ENCODE assay signal across 9 cellular contexts in genomic region chr6:116393430-116393829, GRCh38. TPM values are rescaled to one million over a fixed set of nuclear protein-coding genes. Genes with fewer than 3 reads are reported as not detected.
DNase-seq lines count a peak whose midpoint lies in the region; ATAC-seq and TF ChIP-seq lines count a peak whose summit lies in the region.
"Had no signal": no experiment of that assay in that cellular context is flagged by ENCODE, and none has a peak within 500 bp of the region (broad histone marks: within the 10 kb centered on the region; RNA-seq: fewer than 3 reads in every experiment).

No MANE protein-coding gene starts in this region.

- H3K27me3 ChIP-seq in HL-60 (ENCODE audit: insufficient read depth, poor library complexity, severe bottlenecking) (no peaks in the 10 kb centered on the region), spleen (replicated peaks in 1 of 7) (no peaks in the 10 kb centered on the region)
- H3K27me3 ChIP-seq: breast epithelium had no signal

- peaks cover 47 to 98% (median 76%) of the 10 kb centered on the region in 6 donors for H3K4me1 ChIP-seq in spleen
- H3K4me1 ChIP-seq: breast epithelium had no signal

- 11 to 32% (median 25%) methylated on average over 1 of the region's 1 CpG for WGBS in spleen, 5 donors

- H3K4me1 Mint-ChIP-seq in dendritic cell treated with granulocyte-macrophage colony-stimulating factor and Interleukin-4, amounts not matched to agents 40 ng/mL and 50 ng/mL, for 4 days (ENCODE audit: low read depth) = peaks cover 57% of the 10 kb centered on the region

- H3K4me3 Mint-ChIP-seq in dendritic cell treated with granulocyte-macrophage colony-stimulating factor and Interleukin-4, amounts not matched to agents 40 ng/mL and 50 ng/mL, for 4 days = no peak overlapping the region
- H3K4me3 Mint-ChIP-seq: activated CD4-positive, alpha-beta T cell treated with anti-CD3 and anti-CD28 coated beads, Interleukin-2, amount 10 ng/mL, durations not matched to agents 7 days and 5 days had no signal

- H3K9me3 ChIP-seq in spleen = no peaks in the 10 kb centered on the region
- H3K9me3 ChIP-seq: breast epithelium had no signal

- intact Hi-C loops in dendritic cell treated with granulocyte-macrophage colony-stimulating factor and Interleukin-4, amounts not matched to agents 40 ng/mL and 50 ng/mL, for 4 days (cut with micrococcal nuclease) = no loop called here
- intact Hi-C loops in spleen (cut with DNase I; ENCODE audit: low total_unique reads) = no loop called here

- ATAC-seq in GM18907 (IDR thresholded peaks at IDR 0.05; ENCODE audit: unreplicated experiment) = peak; percentile 35

- H3K27me3 Mint-ChIP-seq in dendritic cell treated with granulocyte-macrophage colony-stimulating factor and Interleukin-4, amounts not matched to agents 40 ng/mL and 50 ng/mL, for 4 days = no peaks in the 10 kb centered on the region
- H3K27me3 Mint-ChIP-seq: activated CD4-positive, alpha-beta T cell treated with anti-CD3 and anti-CD28 coated beads, Interleukin-2, amount 10 ng/mL, durations not matched to agents 7 days and 5 days had no signal

- no peaks in the 10 kb centered on the region for H3K36me3 ChIP-seq in spleen
- H3K36me3 ChIP-seq: breast epithelium had no signal

- H3K9me3 Mint-ChIP-seq in dendritic cell treated with granulocyte-macrophage colony-stimulating factor and Interleukin-4, amounts not matched to agents 40 ng/mL and 50 ng/mL, for 4 days = no peaks in the 10 kb centered on the region
- H3K9me3 Mint-ChIP-seq: activated CD4-positive, alpha-beta T cell treated with anti-CD3 and anti-CD28 coated beads, Interleukin-2, amount 10 ng/mL, durations not matched to agents 7 days and 5 days had no signal

- TF ChIP-seq CTCF in HL-60 (IDR thresholded peaks at IDR 0.05; ENCODE audit: insufficient read depth, low read length) (no peak), spleen (IDR thresholded peaks at IDR 0.05 in 8 of 11, conservative IDR thresholded peaks at IDR 0.05 in 3 of 11) (peak in 4 of 11 experiments; percentile 10 to 39 (median 26))

- no peak for TF ChIP-seq POLR2A in spleen (IDR thresholded peaks at IDR 0.05)
- no peak for TF ChIP-seq POLR2A in erythroblast (IDR thresholded peaks at IDR 0.05; ENCODE audit: low read length)

- peaks cover 34% of the 10 kb centered on the region for H3K36me3 Mint-ChIP-seq in dendritic cell treated with granulocyte-macrophage colony-stimulating factor and Interleukin-4, amounts not matched to agents 40 ng/mL and 50 ng/mL, for 4 days (ENCODE audit: low read depth)

- H3K27ac Mint-ChIP-seq in dendritic cell treated with granulocyte-macrophage colony-stimulating factor and Interleukin-4, amounts not matched to agents 40 ng/mL and 50 ng/mL, for 4 days = peak overlapping the region; percentile 88
- H3K27ac Mint-ChIP-seq: activated CD4-positive, alpha-beta T cell treated with anti-CD3 and anti-CD28 coated beads, Interleukin-2, amount 10 ng/mL, durations not matched to agents 7 days and 5 days had no signal

- H3K4me3 ChIP-seq in HL-60 (replicated peaks; ENCODE audit: insufficient read depth, low read length) (no peak overlapping the region), spleen (no peak overlapping the region)
- H3K4me3 ChIP-seq: breast epithelium had no signal

- DNase-seq in HL-60 (ENCODE audit: low read depth in 1 of 2, low spot score in 1 of 2) (no peak), spleen (no peak), erythroblast (lab: John Stamatoyannopoulos, UW) (no peak), AG08396 (ENCODE audit: low spot score) (no peak)
- no peak for DNase-seq in stimulated activated CD4-positive, alpha-beta T cell treated with anti-CD3 and anti-CD28 coated beads, Interleukin-4, amount 100 ng/mL, for 1 hour
- DNase-seq: activated CD4-positive, alpha-beta T cell treated with anti-CD3 and anti-CD28 coated beads, Interleukin-2, amount 10 ng/mL, durations not matched to agents 7 days and 5 days had no signal

- H3K27ac ChIP-seq in HL-60 (replicated peaks) (peak overlapping the region; percentile 35; the same call in 1 of the 2 replicates), spleen (peak overlapping the region in 7 of 8 donors; percentile 66 to 87 (median 78))
- H3K27ac ChIP-seq: breast epithelium had no signal

RNA-seq across cellular contexts. Expression of gene DSE, which starts 22.7 kb away (rescaled TPM):
- 10 to 100 TPM; 52.9 to 82.3 (median 65.4) TPM for total RNA-seq in spleen
- polyA plus RNA-seq in spleen = 1 to 10 TPM; 8.2 to 9.4 (median 9.2) TPM
